11 cellular contexts compared by ENCODE assay signal in the genomic region with DNA sequence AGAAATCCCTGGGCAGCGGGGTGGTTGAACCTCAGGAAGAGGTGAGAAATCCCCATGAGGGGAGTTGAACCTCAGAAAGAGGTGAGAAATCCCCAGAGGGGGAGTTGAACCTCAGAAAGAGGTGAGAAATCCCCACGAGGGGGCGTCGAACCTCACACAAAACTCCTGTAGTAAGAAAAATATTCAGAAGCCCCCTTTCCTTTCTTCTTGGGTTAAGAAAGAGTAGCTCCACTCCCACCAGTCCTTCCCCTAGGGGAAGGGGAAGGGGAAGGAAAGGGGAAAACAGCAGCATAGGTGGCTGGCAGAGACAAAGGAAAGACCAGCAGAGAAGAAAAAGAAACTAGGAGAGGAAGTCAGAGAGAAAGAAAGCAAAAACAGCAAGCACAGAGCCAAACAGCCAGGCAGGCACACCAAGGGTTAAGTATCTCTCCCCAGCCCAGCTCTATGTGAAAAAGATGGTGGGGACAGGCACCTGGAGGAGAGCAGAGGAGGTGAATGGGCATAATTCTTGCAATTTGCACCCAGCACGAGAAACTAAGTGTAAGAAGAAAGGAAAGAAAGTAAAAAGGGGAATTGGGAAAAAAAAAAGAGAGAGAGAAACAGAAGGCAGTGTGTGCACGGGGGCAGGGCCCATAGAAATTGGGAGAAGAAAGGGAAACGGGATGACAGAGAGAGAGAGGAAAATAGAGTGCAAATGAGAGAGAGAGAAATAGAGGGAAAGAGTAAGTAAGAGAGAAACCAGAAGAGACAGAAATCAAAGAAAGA.
DNase-seq lines count a peak whose midpoint lies in the region; ATAC-seq and TF ChIP-seq lines count a peak whose summit lies in the region.
"Had no signal": no experiment of that assay in that cellular context is flagged by ENCODE, and none has a peak within 500 bp of the region (broad histone marks: within the 10 kb centered on the region; RNA-seq: fewer than 3 reads in every experiment).

No MANE protein-coding gene starts in this region.

- DNase-seq in GM06990 (ENCODE audit: extremely low read depth, insufficient read length) (peak; percentile 44), GM23338 (ENCODE audit: low spot score) (peak; percentile 49), RPMI7951 (ENCODE audit: low read depth) (peak; percentile 7), iPS-NIHi11 (ENCODE audit: low spot score) (peak; percentile 20), occipital lobe (lab: John Stamatoyannopoulos, UW) (no peak), sigmoid colon (no peak), stomach (no peak)
- no peak for DNase-seq in activated T-cell treated with anti-CD3 and anti-CD28 coated beads, Interleukin-2, amount 50 U/mL, for 1 hour
- DNase-seq: activated CD4-positive, alpha-beta T cell treated with anti-CD3 and anti-CD28 coated beads, Interleukin-2, amount 50 U/mL, for 4 hours; NCI-H146 had no signal

- peaks cover 26% of the 10 kb centered on the region for H3K4me1 Mint-ChIP-seq in GM23338

- peak overlapping the region; percentile 39 for H3K27ac Mint-ChIP-seq in GM23338
- H3K27ac Mint-ChIP-seq: stimulated activated naive CD8-positive, alpha-beta T cell treated with anti-CD3 and anti-CD28 coated beads, Interleukin-15, amount 100 ng/mL, for 72 hours had no signal

- H3K27me3 Mint-ChIP-seq in GM23338 (ENCODE audit: insufficient read depth, low read depth, poor library complexity) = peaks cover 8% of the 10 kb centered on the region
- H3K27me3 Mint-ChIP-seq: stimulated activated naive CD8-positive, alpha-beta T cell treated with anti-CD3 and anti-CD28 coated beads, Interleukin-15, amount 100 ng/mL, for 72 hours had no signal

- H3F3A ChIP-seq in GM23338 (replicated peaks; ENCODE audit: low read depth) = no peaks in the 10 kb centered on the region

- H2AFZ ChIP-seq in GM23338 = peak overlapping the region; percentile 96

- no peak for TF ChIP-seq POLR2A in sigmoid colon (IDR thresholded peaks at IDR 0.05)
- no peak for TF ChIP-seq POLR2A in stomach (IDR thresholded peaks at IDR 0.05)

- peaks cover 11% of the 10 kb centered on the region for H3K4me1 ChIP-seq in GM23338 (ENCODE audit: insufficient read depth)
- H3K4me1 ChIP-seq in sigmoid colon = peaks cover 0 to 6% (median 0%) of the 10 kb centered on the region in 4 donors
- H3K4me1 ChIP-seq in stomach = peaks cover 0 to 9% (median 0%) of the 10 kb centered on the region in 4 donors

- peak; percentile 90 for ATAC-seq in GM23338

- no peak overlapping the region for H3K4me3 ChIP-seq in GM06990 (replicated peaks; ENCODE audit: low read depth, low read length)
- peak overlapping the region; percentile 41 for H3K4me3 ChIP-seq in GM23338
- H3K4me3 ChIP-seq in sigmoid colon = no peak overlapping the region
- H3K4me3 ChIP-seq in stomach = no peak overlapping the region

- peak; percentile 28 for TF ChIP-seq CTCF in GM06990 (IDR thresholded peaks at IDR 0.05; ENCODE audit: insufficient read depth, low read length, poor library complexity, severe bottlenecking)
- TF ChIP-seq CTCF in GM23338 (conservative IDR thresholded peaks at IDR 0.05; ENCODE audit: low read depth in 2 of 2) = peak; percentile 33 to 36
- TF ChIP-seq CTCF in sigmoid colon (IDR thresholded peaks at IDR 0.05) = no peak
- no peak for TF ChIP-seq CTCF in stomach (IDR thresholded peaks at IDR 0.05)

- peaks cover 2% of the 10 kb centered on the region; the same call in 1 of the 3 replicates for H3K36me3 Mint-ChIP-seq in GM23338 (ENCODE audit: low read depth)

- no peak for TF ChIP-seq EP300 in sigmoid colon (IDR thresholded peaks at IDR 0.05)
- no peak for TF ChIP-seq EP300 in stomach (IDR thresholded peaks at IDR 0.05)

- peak overlapping the region; percentile 57; the same call in 1 of the 2 replicates for H3K27ac ChIP-seq in GM23338 (ENCODE audit: low read depth)
- no peak overlapping the region for H3K27ac ChIP-seq in sigmoid colon
- H3K27ac ChIP-seq in stomach = no peak overlapping the region

- H3K36me3 ChIP-seq in GM06990 (ENCODE audit: control insufficient read depth, insufficient read depth, low read length) (no peaks in the 10 kb centered on the region), GM23338 (ENCODE audit: insufficient read depth) (no peaks in the 10 kb centered on the region), sigmoid colon (no peaks in the 10 kb centered on the region), stomach (no peaks in the 10 kb centered on the region)

- peak overlapping the region; percentile 64 for H3K4me3 Mint-ChIP-seq in GM23338

- no peaks in the 10 kb centered on the region for H3K9me3 ChIP-seq in sigmoid colon
- no peaks in the 10 kb centered on the region for H3K9me3 ChIP-seq in stomach

- H3K79me2 ChIP-seq in GM23338 (replicated peaks; ENCODE audit: insufficient read depth) = no peaks in the 10 kb centered on the region

- H4K20me1 ChIP-seq in GM23338 (replicated peaks; ENCODE audit: insufficient read depth) = no peaks in the 10 kb centered on the region

- no peaks in the 10 kb centered on the region for H3K27me3 ChIP-seq in GM06990 (replicated peaks; ENCODE audit: control insufficient read depth, insufficient read depth, low read length)
- H3K27me3 ChIP-seq in GM23338 (ENCODE audit: insufficient read depth) = no peaks in the 10 kb centered on the region
- no peaks in the 10 kb centered on the region for H3K27me3 ChIP-seq in sigmoid colon
- no peaks in the 10 kb centered on the region for H3K27me3 ChIP-seq in stomach

- H3K4me2 ChIP-seq in GM23338 = peak overlapping the region; percentile 74

- peaks cover 3% of the 10 kb centered on the region; the same call in 2 of the 3 replicates for H3K9me3 Mint-ChIP-seq in GM23338

- WGBS in sigmoid colon, 2 donors = 53 to 55% methylated on average over 7 of the region's 7 CpGs
- WGBS in stomach, 5 donors = 54 to 60% (median 58%) methylated on average over 7 of the region's 7 CpGs

- no peaks in the 10 kb centered on the region for H3K9me2 ChIP-seq in GM23338 (ENCODE audit: insufficient read depth)

- intact Hi-C loops in sigmoid colon (cut with DNase I) (no loop called here), stomach (cut with DNase I; ENCODE audit: low total_unique reads) (no loop called here)

TF ChIP-seq in GM23338, 12 proteins besides CTCF, POLR2A, EP300 and RAD21:
- no peak for TF ChIP-seq ZNF114 (CRISPR knock-in tag; IDR thresholded peaks at IDR 0.05)
- TF ChIP-seq NANOG (IDR thresholded peaks at IDR 0.05; ENCODE audit: borderline replicate concordance) = no peak
- TF ChIP-seq, protein P1, sequence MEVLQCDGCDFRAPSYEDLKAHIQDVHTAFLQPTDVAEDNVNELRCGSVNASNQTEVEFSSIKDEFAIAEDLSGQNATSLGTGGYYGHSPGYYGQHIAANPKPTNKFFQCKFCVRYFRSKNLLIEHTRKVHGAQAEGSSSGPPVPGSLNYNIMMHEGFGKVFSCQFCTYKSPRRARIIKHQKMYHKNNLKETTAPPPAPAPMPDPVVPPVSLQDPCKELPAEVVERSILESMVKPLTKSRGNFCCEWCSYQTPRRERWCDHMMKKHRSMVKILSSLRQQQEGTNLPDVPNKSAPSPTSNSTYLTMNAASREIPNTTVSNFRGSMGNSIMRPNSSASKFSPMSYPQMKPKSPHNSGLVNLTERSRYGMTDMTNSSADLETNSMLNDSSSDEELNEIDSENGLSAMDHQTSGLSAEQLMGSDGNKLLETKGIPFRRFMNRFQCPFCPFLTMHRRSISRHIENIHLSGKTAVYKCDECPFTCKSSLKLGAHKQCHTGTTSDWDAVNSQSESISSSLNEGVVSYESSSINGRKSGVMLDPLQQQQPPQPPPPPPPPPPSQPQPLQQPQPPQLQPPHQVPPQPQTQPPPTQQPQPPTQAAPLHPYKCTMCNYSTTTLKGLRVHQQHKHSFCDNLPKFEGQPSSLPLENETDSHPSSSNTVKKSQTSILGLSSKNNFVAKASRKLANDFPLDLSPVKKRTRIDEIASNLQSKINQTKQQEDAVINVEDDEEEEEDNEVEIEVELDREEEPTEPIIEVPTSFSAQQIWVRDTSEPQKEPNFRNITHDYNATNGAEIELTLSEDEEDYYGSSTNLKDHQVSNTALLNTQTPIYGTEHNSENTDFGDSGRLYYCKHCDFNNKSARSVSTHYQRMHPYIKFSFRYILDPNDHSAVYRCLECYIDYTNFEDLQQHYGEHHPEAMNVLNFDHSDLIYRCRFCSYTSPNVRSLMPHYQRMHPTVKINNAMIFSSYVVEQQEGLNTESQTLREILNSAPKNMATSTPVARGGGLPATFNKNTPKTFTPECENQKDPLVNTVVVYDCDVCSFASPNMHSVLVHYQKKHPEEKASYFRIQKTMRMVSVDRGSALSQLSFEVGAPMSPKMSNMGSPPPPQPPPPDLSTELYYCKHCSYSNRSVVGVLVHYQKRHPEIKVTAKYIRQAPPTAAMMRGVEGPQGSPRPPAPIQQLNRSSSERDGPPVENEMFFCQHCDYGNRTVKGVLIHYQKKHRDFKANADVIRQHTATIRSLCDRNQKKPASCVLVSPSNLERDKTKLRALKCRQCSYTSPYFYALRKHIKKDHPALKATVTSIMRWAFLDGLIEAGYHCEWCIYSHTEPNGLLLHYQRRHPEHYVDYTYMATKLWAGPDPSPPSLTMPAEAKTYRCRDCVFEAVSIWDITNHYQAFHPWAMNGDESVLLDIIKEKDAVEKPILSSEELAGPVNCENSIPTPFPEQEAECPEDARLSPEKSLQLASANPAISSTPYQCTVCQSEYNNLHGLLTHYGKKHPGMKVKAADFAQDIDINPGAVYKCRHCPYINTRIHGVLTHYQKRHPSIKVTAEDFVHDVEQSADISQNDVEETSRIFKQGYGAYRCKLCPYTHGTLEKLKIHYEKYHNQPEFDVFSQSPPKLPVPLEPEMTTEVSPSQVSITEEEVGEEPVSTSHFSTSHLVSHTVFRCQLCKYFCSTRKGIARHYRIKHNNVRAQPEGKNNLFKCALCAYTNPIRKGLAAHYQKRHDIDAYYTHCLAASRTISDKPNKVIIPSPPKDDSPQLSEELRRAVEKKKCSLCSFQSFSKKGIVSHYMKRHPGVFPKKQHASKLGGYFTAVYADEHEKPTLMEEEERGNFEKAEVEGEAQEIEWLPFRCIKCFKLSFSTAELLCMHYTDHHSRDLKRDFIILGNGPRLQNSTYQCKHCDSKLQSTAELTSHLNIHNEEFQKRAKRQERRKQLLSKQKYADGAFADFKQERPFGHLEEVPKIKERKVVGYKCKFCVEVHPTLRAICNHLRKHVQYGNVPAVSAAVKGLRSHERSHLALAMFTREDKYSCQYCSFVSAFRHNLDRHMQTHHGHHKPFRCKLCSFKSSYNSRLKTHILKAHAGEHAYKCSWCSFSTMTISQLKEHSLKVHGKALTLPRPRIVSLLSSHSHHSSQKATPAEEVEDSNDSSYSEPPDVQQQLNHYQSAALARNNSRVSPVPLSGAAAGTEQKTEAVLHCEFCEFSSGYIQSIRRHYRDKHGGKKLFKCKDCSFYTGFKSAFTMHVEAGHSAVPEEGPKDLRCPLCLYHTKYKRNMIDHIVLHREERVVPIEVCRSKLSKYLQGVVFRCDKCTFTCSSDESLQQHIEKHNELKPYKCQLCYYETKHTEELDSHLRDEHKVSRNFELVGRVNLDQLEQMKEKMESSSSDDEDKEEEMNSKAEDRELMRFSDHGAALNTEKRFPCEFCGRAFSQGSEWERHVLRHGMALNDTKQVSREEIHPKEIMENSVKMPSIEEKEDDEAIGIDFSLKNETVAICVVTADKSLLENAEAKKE (CRISPR knock-in tag; IDR thresholded peaks at IDR 0.05) = 0 out of 2 replicates have a peak, but pooled peaks have one; percentile 11

Comparison
In these comparisons a context has a peak if more than half of its experiments do, and no peak if none do; other contexts are left out.
1. DNase-seq: peak in GM06990 (single experiment), GM23338 (single experiment), RPMI7951 (single experiment) and iPS-NIHi11 (single experiment); none in occipital lobe (single experiment), sigmoid colon (single experiment), stomach (single experiment) and activated T-cell treated with anti-CD3 and anti-CD28 coated beads, Interleukin-2, amount 50 U/mL, for 1 hour (single experiment).
2. CTCF ChIP-seq: peak in GM06990 (single experiment) and GM23338 (2 of 2); none in sigmoid colon (0 of 4) and stomach (0 of 7).